12 cellular contexts compared by ENCODE assay signal in the genomic region with DNA sequence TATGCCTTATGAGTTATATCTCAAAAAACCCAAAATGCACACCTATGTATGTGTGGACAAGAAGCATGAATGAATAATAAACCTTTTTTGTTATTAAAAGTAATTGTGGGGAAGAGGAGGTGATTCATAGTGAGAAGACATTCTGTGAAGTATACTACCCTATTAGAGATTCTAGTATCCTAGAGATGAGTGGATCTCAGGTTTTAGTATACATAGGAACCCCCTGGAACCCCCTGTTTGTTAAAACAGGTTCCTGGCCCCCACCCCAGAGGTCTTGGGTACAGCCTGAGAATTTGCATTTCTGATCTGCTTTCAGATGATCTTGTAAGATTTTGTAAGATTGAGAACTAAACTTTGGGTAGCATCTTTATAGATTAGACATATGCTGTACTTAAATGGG. TPM values are rescaled to one million over a fixed set of nuclear protein-coding genes. Genes with fewer than 3 reads are reported as not detected.
A peak's percentile ranks its signal among the peaks of the same experiment; 100 is the strongest.
DNase-seq lines count a peak whose midpoint lies in the region; ATAC-seq and TF ChIP-seq lines count a peak whose summit lies in the region.
"Had no signal": no experiment of that assay in that cellular context is flagged by ENCODE, and none has a peak within 500 bp of the region (broad histone marks: within the 10 kb centered on the region; RNA-seq: fewer than 3 reads in every experiment).

No MANE protein-coding gene starts in this region.

- peaks cover 36% of the 10 kb centered on the region for H3K36me3 Mint-ChIP-seq in activated T-cell treated with anti-CD3 and anti-CD28 coated beads, Interleukin-2, amount 50 U/mL, for 24 hours (ENCODE audit: low read depth)
- peaks cover 5% of the 10 kb centered on the region for H3K36me3 Mint-ChIP-seq in Calu3 (ENCODE audit: insufficient read depth, unreplicated experiment)

- no peak for DNase-seq in activated T-cell treated with anti-CD3 and anti-CD28 coated beads, Interleukin-2, amount 50 U/mL, for 24 hours
- no peak for DNase-seq in activated T-cell treated with anti-CD3 and anti-CD28 coated beads, Interleukin-2, amount 50 U/mL, for 1 hour
- DNase-seq in stimulated activated naive CD8-positive, alpha-beta T cell treated with anti-CD3 and anti-CD28 coated beads, Interleukin-15, Interleukin-2, amounts not matched to agents 100 U/mL and 50 U/mL, for 24 hours = no peak
- DNase-seq in Calu3 (no peak), NCI-H1048 (lab: John Stamatoyannopoulos, UW) (no peak), Kasumi-1 (lab: John Stamatoyannopoulos, UW) (no peak)
- DNase-seq: adrenal gland, Right ventricle myocardium superior, small intestine, T-helper 9 cell had no signal

- no peaks in the 10 kb centered on the region for H3K27me3 Mint-ChIP-seq in activated T-cell treated with anti-CD3 and anti-CD28 coated beads, Interleukin-2, amount 50 U/mL, for 24 hours
- H3K27me3 Mint-ChIP-seq in Calu3 (ENCODE audit: unreplicated experiment) = no peaks in the 10 kb centered on the region

- no peak overlapping the region for H3K4me3 Mint-ChIP-seq in activated T-cell treated with anti-CD3 and anti-CD28 coated beads, Interleukin-2, amount 50 U/mL, for 24 hours
- H3K4me3 Mint-ChIP-seq in Calu3 (ENCODE audit: low read depth, unreplicated experiment) = no peak overlapping the region

- ATAC-seq in GM21447 (IDR thresholded peaks at IDR 0.05; ENCODE audit: unreplicated experiment) = peak; percentile 35
- peak; percentile 41 for ATAC-seq in HG03442 (IDR thresholded peaks at IDR 0.05; ENCODE audit: unreplicated experiment)
- peak; percentile 58 for ATAC-seq in stimulated activated naive CD8-positive, alpha-beta T cell treated with anti-CD3 and anti-CD28 coated beads, Interleukin-15, Interleukin-2, amounts not matched to agents 100 U/mL and 50 U/mL, for 24 hours

- peak overlapping the region; percentile 77 for H3K27ac Mint-ChIP-seq in activated T-cell treated with anti-CD3 and anti-CD28 coated beads, Interleukin-2, amount 50 U/mL, for 24 hours
- no peak overlapping the region for H3K27ac Mint-ChIP-seq in Calu3 (ENCODE audit: unreplicated experiment)

- H3K4me1 Mint-ChIP-seq in activated T-cell treated with anti-CD3 and anti-CD28 coated beads, Interleukin-2, amount 50 U/mL, for 24 hours (ENCODE audit: low read depth) = peaks cover 68% of the 10 kb centered on the region
- no peaks in the 10 kb centered on the region for H3K4me1 Mint-ChIP-seq in Calu3 (ENCODE audit: low read depth, unreplicated experiment)

- H3K9me3 Mint-ChIP-seq in activated T-cell treated with anti-CD3 and anti-CD28 coated beads, Interleukin-2, amount 50 U/mL, for 24 hours = no peaks in the 10 kb centered on the region
- no peaks in the 10 kb centered on the region for H3K9me3 Mint-ChIP-seq in Calu3 (ENCODE audit: low read depth, unreplicated experiment)

- CTCF ChIA-PET in Calu3 (lab: Charles Lee) = no interaction called here

- no peak for TF ChIP-seq CTCF in Calu3 (IDR thresholded peaks at IDR 0.05; ENCODE audit: unreplicated experiment)

- intact Hi-C loops in Calu3 (cut with micrococcal nuclease; ENCODE audit: unreplicated experiment) = no loop called here

- no TSS peak for BruUV-seq in Calu3 (replicated peaks; lab: Mats Ljungman, UMichigan)

RNA-seq across cellular contexts. Expression of a gene that starts 17.5 kb away (rescaled TPM):
- total RNA-seq in Calu3 (2022) = 53.2 and 58.6 TPM in 2 replicates

RNA-seq across cellular contexts. Expression of a gene that starts 57.6 kb away (rescaled TPM):
- total RNA-seq in Calu3 (2022) = 3.1 and 5.3 TPM in 2 replicates
